2 cellular contexts compared by ENCODE assay signal in the genomic region with DNA sequence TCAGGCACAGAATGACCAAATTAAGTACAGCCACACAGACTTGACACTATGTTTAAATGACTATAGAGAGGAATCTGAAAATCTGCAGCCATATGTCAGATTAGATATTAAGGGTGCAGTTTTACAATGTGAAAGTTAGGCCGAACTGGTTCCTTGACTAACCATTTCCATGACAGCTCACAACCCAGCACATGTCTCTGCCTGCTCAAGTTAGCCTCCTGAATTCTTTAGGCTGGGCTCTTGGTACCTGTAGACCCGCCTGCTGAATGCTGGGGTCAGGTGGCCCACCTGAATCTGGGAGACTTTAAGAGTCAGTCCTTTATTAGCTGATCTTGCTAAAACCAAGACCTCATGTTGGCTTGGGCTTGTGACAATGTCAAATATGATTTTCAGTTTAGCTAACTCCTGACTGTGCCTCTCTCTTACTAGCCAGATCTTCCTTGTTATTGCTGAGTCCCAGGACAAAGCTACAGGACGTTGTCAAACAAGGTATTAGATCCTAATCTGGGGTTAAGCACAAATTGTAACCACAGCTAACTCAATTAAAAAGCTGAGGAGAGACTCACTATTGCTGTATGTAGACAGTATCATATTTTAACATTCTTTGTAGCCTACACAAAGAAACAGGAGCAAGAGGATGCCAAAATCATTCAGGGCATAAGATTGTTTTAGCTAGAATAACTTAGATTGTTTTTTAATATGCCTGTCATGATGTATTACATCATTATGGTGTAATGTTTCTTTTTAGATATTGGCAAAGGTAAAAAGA.
TF ChIP-seq lines count a peak whose summit lies in the region.

No MANE protein-coding gene starts in this region.

TF ChIP-seq in SK-N-SH treated with all-trans-retinoic acid at 6 μM for 48 hours, 23 proteins besides CTCF, POLR2A, EP300 and RAD21:
- TF ChIP-seq, protein P1, sequence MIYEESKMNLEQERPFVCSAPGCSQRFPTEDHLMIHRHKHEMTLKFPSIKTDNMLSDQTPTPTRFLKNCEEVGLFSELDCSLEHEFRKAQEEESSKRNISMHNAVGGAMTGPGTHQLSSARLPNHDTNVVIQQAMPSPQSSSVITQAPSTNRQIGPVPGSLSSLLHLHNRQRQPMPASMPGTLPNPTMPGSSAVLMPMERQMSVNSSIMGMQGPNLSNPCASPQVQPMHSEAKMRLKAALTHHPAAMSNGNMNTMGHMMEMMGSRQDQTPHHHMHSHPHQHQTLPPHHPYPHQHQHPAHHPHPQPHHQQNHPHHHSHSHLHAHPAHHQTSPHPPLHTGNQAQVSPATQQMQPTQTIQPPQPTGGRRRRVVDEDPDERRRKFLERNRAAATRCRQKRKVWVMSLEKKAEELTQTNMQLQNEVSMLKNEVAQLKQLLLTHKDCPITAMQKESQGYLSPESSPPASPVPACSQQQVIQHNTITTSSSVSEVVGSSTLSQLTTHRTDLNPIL (CRISPR knock-in tag; IDR thresholded peaks at IDR 0.05; ENCODE audit: low read depth): peak; percentile 34; the same call in 1 of the 2 replicates
- TF ChIP-seq GLIS3 (CRISPR knock-in tag; IDR thresholded peaks at IDR 0.05) (0 out of 2 replicates have a peak, but pooled peaks have one; percentile 35), ZNF70 (CRISPR knock-in tag; IDR thresholded peaks at IDR 0.05) (peak; percentile 39; the same call in 1 of the 2 replicates), ZFP3 (CRISPR knock-in tag; IDR thresholded peaks at IDR 0.05) (0 out of 2 replicates have a peak, but pooled peaks have one; percentile 35), OSR1 (CRISPR knock-in tag; IDR thresholded peaks at IDR 0.05) (no peak), ISL1 (CRISPR knock-in tag; IDR thresholded peaks at IDR 0.05) (peak; percentile 89)
- TF ChIP-seq, protein P2, sequence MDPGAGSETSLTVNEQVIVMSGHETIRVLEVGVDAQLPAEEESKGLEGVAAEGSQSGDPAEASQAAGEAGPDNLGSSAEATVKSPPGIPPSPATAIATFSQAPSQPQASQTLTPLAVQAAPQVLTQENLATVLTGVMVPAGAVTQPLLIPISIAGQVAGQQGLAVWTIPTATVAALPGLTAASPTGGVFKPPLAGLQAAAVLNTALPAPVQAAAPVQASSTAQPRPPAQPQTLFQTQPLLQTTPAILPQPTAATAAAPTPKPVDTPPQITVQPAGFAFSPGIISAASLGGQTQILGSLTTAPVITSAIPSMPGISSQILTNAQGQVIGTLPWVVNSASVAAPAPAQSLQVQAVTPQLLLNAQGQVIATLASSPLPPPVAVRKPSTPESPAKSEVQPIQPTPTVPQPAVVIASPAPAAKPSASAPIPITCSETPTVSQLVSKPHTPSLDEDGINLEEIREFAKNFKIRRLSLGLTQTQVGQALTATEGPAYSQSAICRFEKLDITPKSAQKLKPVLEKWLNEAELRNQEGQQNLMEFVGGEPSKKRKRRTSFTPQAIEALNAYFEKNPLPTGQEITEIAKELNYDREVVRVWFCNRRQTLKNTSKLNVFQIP (CRISPR knock-in tag; IDR thresholded peaks at IDR 0.05; ENCODE audit: borderline replicate concordance, low read depth): no peak

TF ChIP-seq in SK-N-SH, 30 proteins besides CTCF, POLR2A, EP300 and RAD21:
- TF ChIP-seq RCOR1 (IDR thresholded peaks at IDR 0.05; ENCODE audit: low read length) (no peak), ELF1 (IDR thresholded peaks at IDR 0.05) (no peak), RFX5 (IDR thresholded peaks at IDR 0.05; ENCODE audit: low read length) (no peak), FOXM1 (IDR thresholded peaks at IDR 0.05; ENCODE audit: low read depth) (no peak), FOSL2 (IDR thresholded peaks at IDR 0.05; ENCODE audit: borderline replicate concordance, low read depth) (no peak), TAF1 (IDR thresholded peaks at IDR 0.05; ENCODE audit: borderline replicate concordance, low read depth, low read length) (no peak), EZH2phosphoT487 (IDR thresholded peaks at IDR 0.05; ENCODE audit: borderline replicate concordance, low read depth) (no peak), SIN3A (IDR thresholded peaks at IDR 0.05; ENCODE audit: borderline replicate concordance, low read depth, low read length) (no peak)
